Comparison of ENCODE assay signal across 8 cellular contexts in genomic region chr9:62864481-62865469, GRCh38.
DNase-seq lines count a peak whose midpoint lies in the region; ATAC-seq and TF ChIP-seq lines count a peak whose summit lies in the region.
"Not testable (repeated sequence)": the region's sequence is repeated elsewhere in the genome, so short reads cannot be mapped to it uniquely, and the experiment has no call there.

No MANE protein-coding gene starts in this region.

- H4K20me1 ChIP-seq in HCT116 (ENCODE audit: insufficient read depth): not testable (repeated sequence)

- not testable (repeated sequence) for H3K36me3 ChIP-seq in HCT116 (ENCODE audit: control insufficient read depth in 1 of 2, insufficient read depth in 2 of 2, low read length in 2 of 2); breast epithelium; gastroesophageal sphincter; subcutaneous abdominal adipose tissue (ENCODE audit: control insufficient read depth in 5 of 5, insufficient read depth in 5 of 5, low read length in 5 of 5)

- TF ChIP-seq RAD21 in HCT116 (IDR thresholded peaks at IDR 0.05; ENCODE audit: low read depth): not testable (repeated sequence)

- H3K27me3 ChIP-seq in HCT116 (ENCODE audit: insufficient read depth, low read length); breast epithelium; subcutaneous abdominal adipose tissue (ENCODE audit: control insufficient read depth in 5 of 5, insufficient read depth in 4 of 5, low read length in 5 of 5): not testable (repeated sequence)
- H3K27me3 ChIP-seq in gastroesophageal sphincter: peaks cover 52% of the 10 kb centered on the region

- H3K4me1 ChIP-seq in HCT116 (ENCODE audit: control insufficient read depth in 1 of 2, insufficient read depth in 2 of 2, low read length in 2 of 2): peaks cover 5 to 19% of the 10 kb centered on the region in 2 experiments; a peak in 2 of 4 replicates
- not testable (repeated sequence) for H3K4me1 ChIP-seq in breast epithelium
- H3K4me1 ChIP-seq in gastroesophageal sphincter: peaks cover 0 to 21% (median 0%) of the 10 kb centered on the region in 3 donors
- H3K4me1 ChIP-seq in subcutaneous abdominal adipose tissue (ENCODE audit: control insufficient read depth in 5 of 5, insufficient read depth in 5 of 5, low read length in 5 of 5): peaks cover 0 to 13% (median 4%) of the 10 kb centered on the region in 5 donors

- not testable (repeated sequence) for H3K27ac ChIP-seq in HCT116 (ENCODE audit: low read depth, low read length); gastroesophageal sphincter; subcutaneous abdominal adipose tissue (ENCODE audit: low read depth, low read length)
- H3K27ac ChIP-seq in breast epithelium: peak overlapping the region in 1 of 2 donors; percentile 1

- H3K4me3 ChIP-seq in HCT116 (replicated peaks in 1 of 2; ENCODE audit: low read depth in 1 of 2, low read length in 2 of 2) (peak overlapping the region; percentile 40 to 54), breast epithelium (peak overlapping the region in 2 of 3 donors; percentile 12 to 51), gastroesophageal sphincter (peak overlapping the region in 1 of 2 donors; percentile 27), subcutaneous abdominal adipose tissue (ENCODE audit: low read depth in 1 of 5, low read length in 5 of 5) (peak overlapping the region in 3 of 5 donors; percentile 29 to 48 (median 39))

- H3K9me3 ChIP-seq in HCT116 (ENCODE audit: control insufficient read depth in 1 of 2, insufficient read depth in 1 of 2, low read depth in 1 of 2, low read length in 2 of 2); breast epithelium; gastroesophageal sphincter; subcutaneous abdominal adipose tissue (ENCODE audit: control insufficient read depth in 5 of 5, low read length in 5 of 5): not testable (repeated sequence)

- peak overlapping the region; percentile 5 for H3K4me3 Mint-ChIP-seq in T-helper 2 cell treated with Interferon-gamma antibody and Interleukin-4, amounts not matched to agents 5 μg/mL and 100 μg/mL, for 36 hours

- TF ChIP-seq EP300 in gastroesophageal sphincter (IDR thresholded peaks at IDR 0.05): not testable (repeated sequence)

- ATAC-seq in HCT116 (peak; percentile 87), gastroesophageal sphincter (peak; percentile 32), omental fat pad (ENCODE audit: low FRiP score) (peak; percentile 28)

- H3K9me2 ChIP-seq in HCT116 (ENCODE audit: insufficient read depth): not testable (repeated sequence)

- H3K27ac Mint-ChIP-seq in T-helper 2 cell treated with Interferon-gamma antibody and Interleukin-4, amounts not matched to agents 5 μg/mL and 100 μg/mL, for 36 hours: not testable (repeated sequence)

- POLR2A ChIA-PET in HCT116 (lab: Charles Lee): not testable (repeated sequence)

- not testable (repeated sequence) for TF ChIP-seq POLR2A in HCT116 (IDR thresholded peaks at IDR 0.05; ENCODE audit: borderline replicate concordance, extremely low read depth, insufficient read depth, insufficient read length); breast epithelium (IDR thresholded peaks at IDR 0.05); gastroesophageal sphincter (IDR thresholded peaks at IDR 0.05)

- DNase-seq in CD1c-positive myeloid dendritic cell (ENCODE audit: extremely low spot score) (peak; percentile 35), HCT116 (ENCODE audit: low read depth, low spot score) (peak; percentile 29), breast epithelium (ENCODE audit: low spot score in 2 of 2) (peak; percentile 73 to 76), inferior parietal cortex (ENCODE audit: extremely low spot score) (peak; percentile 61)
- DNase-seq in T-helper 2 cell treated with Interferon-gamma antibody and Interleukin-4, amounts not matched to agents 5 μg/mL and 100 μg/mL, for 36 hours (ENCODE audit: low spot score); omental fat pad (ENCODE audit: low spot score): not testable (repeated sequence)

- CTCF ChIA-PET in HCT116 (lab: Charles Lee): not testable (repeated sequence)

- not testable (repeated sequence) for BruUV-seq in HCT116 (replicated peaks; lab: Mats Ljungman, UMichigan)

- intact Hi-C loops in HCT116 (cut with micrococcal nuclease); breast epithelium (cut with DNase I; ENCODE audit: low total_unique reads): not testable (repeated sequence)

- peak overlapping the region; percentile 44 for H3K9ac ChIP-seq in HCT116 (ENCODE audit: low read length)
- not testable (repeated sequence) for H3K9ac ChIP-seq in subcutaneous abdominal adipose tissue (ENCODE audit: low read length in 5 of 5)

- 10 to 12% methylated on average over 26 to 27 of the region's 28 CpGs for WGBS in gastroesophageal sphincter (ENCODE audit: low coverage in 1 of 2), 2 donors

- peaks cover 48% of the 10 kb centered on the region for H3K27me3 Mint-ChIP-seq in T-helper 2 cell treated with Interferon-gamma antibody and Interleukin-4, amounts not matched to agents 5 μg/mL and 100 μg/mL, for 36 hours (ENCODE audit: low read depth)

- not testable (repeated sequence) for TF ChIP-seq CTCF in HCT116 (IDR thresholded peaks at IDR 0.05 in 2 of 3, conservative IDR thresholded peaks at IDR 0.05 in 1 of 3; ENCODE audit: borderline replicate concordance in 1 of 3, insufficient read depth in 1 of 3, low read depth in 2 of 3, low read length in 2 of 3); breast epithelium (IDR thresholded peaks at IDR 0.05); gastroesophageal sphincter (IDR thresholded peaks at IDR 0.05); omental fat pad (IDR thresholded peaks at IDR 0.05)

- H3K4me2 ChIP-seq in HCT116 (ENCODE audit: low read length): peak overlapping the region; percentile 86

- not testable (repeated sequence) for H3K4me1 Mint-ChIP-seq in T-helper 2 cell treated with Interferon-gamma antibody and Interleukin-4, amounts not matched to agents 5 μg/mL and 100 μg/mL, for 36 hours (ENCODE audit: low read depth)

- not testable (repeated sequence) for H3K9me3 Mint-ChIP-seq in T-helper 2 cell treated with Interferon-gamma antibody and Interleukin-4, amounts not matched to agents 5 μg/mL and 100 μg/mL, for 36 hours

- not testable (repeated sequence) for H3K36me3 Mint-ChIP-seq in T-helper 2 cell treated with Interferon-gamma antibody and Interleukin-4, amounts not matched to agents 5 μg/mL and 100 μg/mL, for 36 hours (ENCODE audit: low read depth)

- H3K79me2 ChIP-seq in HCT116 (ENCODE audit: insufficient read depth, low read length): not testable (repeated sequence)

- H2AFZ ChIP-seq in HCT116 (ENCODE audit: low read depth, low read length, poor library complexity, severe bottlenecking): peak overlapping the region; percentile 78

- RAD21 ChIA-PET in HCT116 (lab: Charles Lee; ENCODE audit: low non-redundant PET in 1 of 2, low total read pairs in 2 of 2, uncharacterized antibody in 2 of 2, unreplicated experiment in 2 of 2): not testable (repeated sequence)

TF ChIP-seq in HCT116, 20 proteins besides CTCF, POLR2A, EP300 and RAD21:
- TF ChIP-seq YY1 (IDR thresholded peaks at IDR 0.05; ENCODE audit: extremely low read depth, insufficient replicate concordance, low read depth, low read length) (peak; percentile 43), CBX3 (IDR thresholded peaks at IDR 0.05; ENCODE audit: low read depth) (peak; percentile 43; the same call in 1 of the 2 replicates), SP1 (IDR thresholded peaks at IDR 0.05; ENCODE audit: low read depth) (peak; percentile 44; the same call in 1 of the 2 replicates)

Comparison
In these comparisons a context has a peak if more than half of its experiments do, and no peak if none do; other contexts are left out.
1. ATAC-seq: peak in every context shown above with its lines; median percentile 87 in HCT116; 32 in gastroesophageal sphincter; 28 in omental fat pad.